Comparison of ENCODE assay signal across 8 cellular contexts in the genomic region with DNA sequence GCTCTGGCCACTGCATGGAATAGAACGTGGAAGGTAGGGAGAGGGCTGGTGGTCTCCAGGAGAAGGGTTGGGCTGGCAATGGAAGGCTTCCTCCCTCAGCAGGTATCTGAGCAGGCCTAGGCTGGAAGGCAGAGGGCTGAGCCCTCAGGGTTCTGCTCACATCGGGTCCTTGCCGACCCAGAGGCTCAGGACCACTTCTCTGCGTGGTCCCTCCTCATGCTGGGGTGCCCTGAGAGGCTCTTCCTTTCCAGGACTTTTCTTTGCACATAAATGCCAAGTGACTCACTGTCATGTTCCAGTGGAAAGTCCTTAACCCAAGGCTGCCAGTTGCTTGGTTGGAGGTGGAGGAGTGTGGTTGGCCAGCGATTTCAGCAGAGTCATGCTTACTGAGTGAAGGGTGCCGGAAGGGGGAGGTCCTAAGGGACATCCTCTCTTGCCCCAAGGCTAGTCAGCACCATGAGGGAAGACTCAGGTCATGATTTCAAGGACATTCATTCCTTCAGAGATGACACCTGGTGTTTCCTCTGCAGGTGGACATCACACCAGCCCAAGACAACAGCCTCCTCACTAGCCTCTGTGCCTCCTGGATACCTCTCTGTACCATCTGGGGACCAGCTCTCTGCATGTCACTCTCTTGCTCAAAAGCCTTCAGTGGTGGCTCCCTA. TPM values are rescaled to one million over a fixed set of nuclear protein-coding genes. Genes with fewer than 3 reads are reported as not detected.
DNase-seq lines count a peak whose midpoint lies in the region; ATAC-seq and TF ChIP-seq lines count a peak whose summit lies in the region.

No MANE protein-coding gene starts in this region.

- peak overlapping the region; percentile 55 to 96 (median 84) for H3K4me2 ChIP-seq in BLaER1 treated with 17β-estradiol and CSF1 and Interleukin-3, amounts not matched to agents 10 nM and 100 nM

- peaks cover 59 to 87% of the 10 kb centered on the region in 2 donors for H3K4me1 Mint-ChIP-seq in stimulated activated naive B cell treated with anti-CD40 and anti-IgM and Interleukin-4, amounts not matched to agents 10 μg/mL and 1 μg/mL and 100 μg/mL, for 72 hours
- H3K4me1 Mint-ChIP-seq in naive thymus-derived CD8-positive, alpha-beta T cell: peaks cover 15 to 53% (median 35%) of the 10 kb centered on the region in 4 donors

- 20 to 83% methylated on average over 1 of the region's 6 CpGs for WGBS in gastroesophageal sphincter (ENCODE audit: low coverage in 1 of 2), 2 donors

- H3K27ac ChIP-seq in BLaER1 treated with 17β-estradiol and CSF1 and Interleukin-3, amounts not matched to agents 10 nM and 100 nM: peak overlapping the region; percentile 61 to 91 (median 87)
- no peak overlapping the region for H3K27ac ChIP-seq in gastroesophageal sphincter

- peaks cover 54 to 100% (median 92%) of the 10 kb centered on the region in 10 experiments for H3K4me1 ChIP-seq in BLaER1 treated with 17β-estradiol and CSF1 and Interleukin-3, amounts not matched to agents 10 nM and 100 nM
- peaks cover 0 to 49% (median 2%) of the 10 kb centered on the region in 3 donors for H3K4me1 ChIP-seq in gastroesophageal sphincter

- no peaks in the 10 kb centered on the region for H3K9me3 Mint-ChIP-seq in stimulated activated naive B cell treated with anti-CD40 and anti-IgM and Interleukin-4, amounts not matched to agents 10 μg/mL and 1 μg/mL and 100 μg/mL, for 72 hours
- no peaks in the 10 kb centered on the region for H3K9me3 Mint-ChIP-seq in naive thymus-derived CD8-positive, alpha-beta T cell

- H3K36me3 Mint-ChIP-seq in stimulated activated naive B cell treated with anti-CD40 and anti-IgM and Interleukin-4, amounts not matched to agents 10 μg/mL and 1 μg/mL and 100 μg/mL, for 72 hours: peaks cover 32 to 54% of the 10 kb centered on the region in 2 donors
- peaks cover 0 to 28% (median 11%) of the 10 kb centered on the region in 3 donors for H3K36me3 Mint-ChIP-seq in naive thymus-derived CD8-positive, alpha-beta T cell

- TF ChIP-seq EP300 in gastroesophageal sphincter (IDR thresholded peaks at IDR 0.05): no peak

- peaks cover 0 to 66% (median 49%) of the 10 kb centered on the region in 11 experiments; a peak in 20 of 22 replicates for H3K36me3 ChIP-seq in BLaER1 treated with 17β-estradiol and CSF1 and Interleukin-3, amounts not matched to agents 10 nM and 100 nM
- H3K36me3 ChIP-seq in gastroesophageal sphincter: peaks cover 0 to 15% of the 10 kb centered on the region in 2 donors

- TF ChIP-seq POLR2A in gastroesophageal sphincter (IDR thresholded peaks at IDR 0.05) (no peak), GM18505 (IDR thresholded peaks at IDR 0.05; ENCODE audit: borderline replicate concordance, extremely low read depth, insufficient read depth, insufficient read length) (no peak)

- TF ChIP-seq CTCF in gastroesophageal sphincter (IDR thresholded peaks at IDR 0.05): no peak

- H3K4me3 ChIP-seq in BLaER1 treated with 17β-estradiol and CSF1 and Interleukin-3, amounts not matched to agents 10 nM and 100 nM: peak overlapping the region in 4 of 10 experiments; percentile 25 to 53 (median 36); a peak in 7 of 20 replicates
- no peak overlapping the region for H3K4me3 ChIP-seq in gastroesophageal sphincter

- ATAC-seq in HG02884 (IDR thresholded peaks at IDR 0.05; ENCODE audit: unreplicated experiment) (peak; percentile 69), gastroesophageal sphincter (peak; percentile 67), GM18505 (IDR thresholded peaks at IDR 0.05; ENCODE audit: unreplicated experiment) (no peak), GM21723 (IDR thresholded peaks at IDR 0.05; ENCODE audit: unreplicated experiment) (no peak)
- ATAC-seq in stimulated activated naive B cell treated with anti-CD40 and anti-IgM and Interleukin-4, amounts not matched to agents 10 μg/mL and 1 μg/mL and 100 μg/mL, for 72 hours (replicated peaks): peak; percentile 87
- ATAC-seq in naive thymus-derived CD8-positive, alpha-beta T cell: no peak

- peak overlapping the region; percentile 58 to 63 for H3K4me3 Mint-ChIP-seq in stimulated activated naive B cell treated with anti-CD40 and anti-IgM and Interleukin-4, amounts not matched to agents 10 μg/mL and 1 μg/mL and 100 μg/mL, for 72 hours
- H3K4me3 Mint-ChIP-seq in naive thymus-derived CD8-positive, alpha-beta T cell: no peak overlapping the region

- peak overlapping the region; percentile 96 for H3K27ac Mint-ChIP-seq in stimulated activated naive B cell treated with anti-CD40 and anti-IgM and Interleukin-4, amounts not matched to agents 10 μg/mL and 1 μg/mL and 100 μg/mL, for 72 hours
- H3K27ac Mint-ChIP-seq in naive thymus-derived CD8-positive, alpha-beta T cell: peak overlapping the region in 3 of 10 donors; percentile 16 to 37 (median 29)

- DNase-seq in T1000 (lab: John Stamatoyannopoulos, UW): peak; percentile 72
- peak; percentile 55 for DNase-seq in stimulated activated naive B cell treated with anti-CD40 and anti-IgM and Interleukin-4, amounts not matched to agents 10 μg/mL and 1 μg/mL and 100 μg/mL, for 72 hours
- DNase-seq in naive thymus-derived CD8-positive, alpha-beta T cell: no peak

- no peaks in the 10 kb centered on the region for H3K9me3 ChIP-seq in BLaER1 treated with 17β-estradiol and CSF1 and Interleukin-3, amounts not matched to agents 10 nM and 100 nM (replicated peaks in 1 of 11)
- no peaks in the 10 kb centered on the region for H3K9me3 ChIP-seq in gastroesophageal sphincter

- H3K27me3 Mint-ChIP-seq in stimulated activated naive B cell treated with anti-CD40 and anti-IgM and Interleukin-4, amounts not matched to agents 10 μg/mL and 1 μg/mL and 100 μg/mL, for 72 hours: no peaks in the 10 kb centered on the region
- no peaks in the 10 kb centered on the region for H3K27me3 Mint-ChIP-seq in naive thymus-derived CD8-positive, alpha-beta T cell

- H3K9ac ChIP-seq in BLaER1 treated with 17β-estradiol and CSF1 and Interleukin-3, amounts not matched to agents 10 nM and 100 nM: peak overlapping the region; percentile 51 to 77 (median 74); a peak in 20 of 22 replicates

- no peaks in the 10 kb centered on the region for H3K27me3 ChIP-seq in BLaER1 treated with 17β-estradiol and CSF1 and Interleukin-3, amounts not matched to agents 10 nM and 100 nM
- H3K27me3 ChIP-seq in gastroesophageal sphincter: no peaks in the 10 kb centered on the region

- POLR2A ChIA-PET in naive thymus-derived CD8-positive, alpha-beta T cell (lab: Charles Lee): interaction anchor here (1.0 to 1.2 kb wide), 2 partner anchors 8 to 10 kb away, joined by 5 to 6 read pairs; a partner anchor contains a TSS

- H4K20me1 ChIP-seq in BLaER1 treated with 17β-estradiol and CSF1 and Interleukin-3, amounts not matched to agents 10 nM and 100 nM: peaks cover 0 to 95% (median 50%) of the 10 kb centered on the region in 11 experiments; a peak in 18 of 22 replicates

RNA-seq across cellular contexts. Expression of a gene that starts 8.2 kb away (rescaled TPM):
- 10 to 100 TPM; 15.4 to 37.6 (median 20.9) TPM for total RNA-seq in gastroesophageal sphincter
- 10 to 100 TPM; 43.1 to 43.7 TPM for total RNA-seq in naive thymus-derived CD8-positive, alpha-beta T cell
- 1 to 10 TPM; 2.1 to 5.0 (median 3.0) TPM for polyA plus RNA-seq in naive thymus-derived CD8-positive, alpha-beta T cell

Comparison
In these comparisons a context has a peak if more than half of its experiments do, and no peak if none do; other contexts are left out.
1. H3K27ac ChIP-seq: peak in BLaER1 treated with 17β-estradiol and CSF1 and Interleukin-3, amounts not matched to agents 10 nM and 100 nM (11 of 11); none in gastroesophageal sphincter (0 of 4).
2. ATAC-seq: peak in HG02884 (single experiment), gastroesophageal sphincter (single experiment) and stimulated activated naive B cell treated with anti-CD40 and anti-IgM and Interleukin-4, amounts not matched to agents 10 μg/mL and 1 μg/mL and 100 μg/mL, for 72 hours (2 of 2); none in GM18505 (single experiment), GM21723 (single experiment) and naive thymus-derived CD8-positive, alpha-beta T cell (0 of 2).
3. DNase-seq: peak in T1000 (single experiment) and stimulated activated naive B cell treated with anti-CD40 and anti-IgM and Interleukin-4, amounts not matched to agents 10 μg/mL and 1 μg/mL and 100 μg/mL, for 72 hours (single experiment); none in naive thymus-derived CD8-positive, alpha-beta T cell (0 of 10).
4. H3K4me3 Mint-ChIP-seq: peak in stimulated activated naive B cell treated with anti-CD40 and anti-IgM and Interleukin-4, amounts not matched to agents 10 μg/mL and 1 μg/mL and 100 μg/mL, for 72 hours (2 of 2); none in naive thymus-derived CD8-positive, alpha-beta T cell (0 of 10).